ENCODE assay signal across 8 cellular contexts in the genomic region with DNA sequence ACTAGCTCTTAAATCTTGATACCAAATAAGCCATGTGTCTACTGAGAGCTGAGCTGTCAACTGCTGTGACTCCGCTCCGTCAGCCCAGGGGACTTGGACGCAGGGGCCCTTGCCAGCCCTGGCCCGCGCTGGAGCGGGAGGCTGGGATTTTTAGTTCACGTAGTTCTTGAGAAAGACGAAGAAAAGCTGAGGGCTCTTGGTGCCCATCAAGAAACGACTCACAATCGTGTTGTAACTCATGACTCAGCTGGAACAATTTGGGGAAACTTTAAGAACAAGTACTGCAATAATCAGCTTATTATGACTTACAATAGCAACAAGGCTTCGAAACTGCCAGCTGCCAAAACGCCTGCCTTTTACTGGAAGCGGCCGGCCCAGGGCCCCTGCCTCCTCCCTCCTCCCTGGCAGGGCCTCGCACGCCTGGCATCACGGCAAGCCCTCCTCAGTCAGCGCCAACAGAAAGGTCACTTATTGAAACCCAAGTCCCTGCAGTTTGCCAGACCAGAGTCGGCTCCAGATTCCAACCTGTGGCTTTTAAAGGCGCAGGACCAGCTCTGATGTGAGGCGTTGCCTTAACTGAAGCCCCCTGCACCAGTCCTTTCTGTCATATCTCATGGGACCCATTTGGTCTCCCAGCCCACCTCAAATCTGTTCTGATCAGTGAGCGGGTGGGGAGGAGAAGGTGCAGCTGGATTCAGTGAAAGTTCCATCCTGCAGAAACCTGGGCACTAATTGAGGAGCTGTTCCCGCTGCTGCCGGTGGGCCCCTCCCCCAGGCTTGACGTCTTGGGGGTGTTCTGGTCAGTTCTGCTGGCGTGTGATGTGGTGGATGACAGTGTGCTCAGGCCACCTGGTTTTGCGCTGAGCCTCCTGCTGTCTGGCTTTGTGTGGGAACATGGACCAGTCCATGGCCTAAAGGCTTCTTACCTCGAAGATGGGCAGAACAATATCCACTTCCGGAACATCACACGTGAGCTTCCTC.
A peak's percentile ranks its signal among the peaks of the same experiment; 100 is the strongest.
DNase-seq lines count a peak whose midpoint lies in the region; ATAC-seq and TF ChIP-seq lines count a peak whose summit lies in the region.

No MANE protein-coding gene starts in this region.

- WGBS in aorta, 2 donors, result 8 to 11% methylated on average over 30 of the region's 30 CpGs

- peak; percentile 89 for ATAC-seq in aorta (ENCODE audit: low FRiP score)
- ATAC-seq in HG02588 (IDR thresholded peaks at IDR 0.05; ENCODE audit: unreplicated experiment), result no peak

- DNase-seq in DMS 273 (lab: John Stamatoyannopoulos, UW; ENCODE audit: unreplicated experiment), result peak; percentile 53
- DNase-seq in DMS 273 treated with DMSO at 0.1 percent for 48 hours (lab: John Stamatoyannopoulos, UW), result no peak
- peak; percentile 89 for DNase-seq in SIG-M5 treated with dmso at 0.1 percent for 504 hours (lab: John Stamatoyannopoulos, UW; ENCODE audit: unreplicated experiment)
- DNase-seq in epithelial cell of proximal tubule (ENCODE audit: low read depth), result peak; percentile 32
- DNase-seq in myocyte (ENCODE audit: low read depth), result peak; percentile 79
- DNase-seq in aorta, result peak; percentile 96
- no peak for DNase-seq in activated gamma-delta T cell (lab: John Stamatoyannopoulos, UW)

- intact Hi-C loops in aorta (cut with DNase I), result loop anchor here in 1 of 2 donors (5.0 kb wide), 1 partner anchor 232 kb away; no protein-coding TSS in a partner anchor

- H3K36me3 ChIP-seq in aorta (ENCODE audit: control insufficient read depth in 1 of 2, insufficient read depth in 2 of 2, low read length in 1 of 2), result peaks cover 0 to 5% of the 10 kb centered on the region in 2 donors

- H3K4me1 ChIP-seq in aorta (ENCODE audit: control insufficient read depth in 1 of 2, insufficient read depth in 2 of 2, low read length in 2 of 2), result peaks cover 0 to 2% of the 10 kb centered on the region in 2 donors

- no peaks in the 10 kb centered on the region for H3K9me3 ChIP-seq in aorta (ENCODE audit: control insufficient read depth, low read length)

- H3K27me3 ChIP-seq in aorta (ENCODE audit: control insufficient read depth in 1 of 2, insufficient read depth in 2 of 2, low read length in 1 of 2), result no peaks in the 10 kb centered on the region

- H3K27ac ChIP-seq in aorta (ENCODE audit: low read depth in 1 of 2, low read length in 2 of 2), result peak overlapping the region; percentile 4 to 92

- TF ChIP-seq CTCF in epithelial cell of proximal tubule (conservative IDR thresholded peaks at IDR 0.05; ENCODE audit: low read depth, low read length), result no peak

- no peak overlapping the region for H3K4me3 ChIP-seq in epithelial cell of proximal tubule (ENCODE audit: low read depth, low read length)
- H3K4me3 ChIP-seq in aorta (ENCODE audit: low read length in 2 of 2), result no peak overlapping the region

Comparison
In these comparisons a context has a peak if more than half of its experiments do, and no peak if none do; other contexts are left out.
1. DNase-seq: peak in DMS 273 (single experiment), SIG-M5 treated with dmso at 0.1 percent for 504 hours (single experiment), epithelial cell of proximal tubule (single experiment), myocyte (single experiment) and aorta (2 of 2); none in DMS 273 treated with DMSO at 0.1 percent for 48 hours (single experiment) and activated gamma-delta T cell (single experiment).